24 cellular contexts compared by ENCODE assay signal in genomic region chr19:38512277-38512676, GRCh38.
"Had no signal": no experiment of that assay in that cellular context is flagged by ENCODE, and none has a peak within 500 bp of the region (broad histone marks: within the 10 kb centered on the region; RNA-seq: fewer than 3 reads in every experiment).

No MANE protein-coding gene starts in this region.

- H3K4me3 ChIP-seq: breast epithelium, colonic mucosa, SK-N-MC had no signal

- H3K9me3 ChIP-seq: breast epithelium, colonic mucosa had no signal

- ATAC-seq: activated CD4-positive, alpha-beta T cell treated with anti-CD3 and anti-CD28 coated beads for 36 hours; activated CD8-positive, alpha-beta T cell treated with anti-CD3 and anti-CD28 coated beads for 36 hours; activated T-cell treated with anti-CD3 and anti-CD28 coated beads, Interleukin-2, amount 50 U/mL, for 72 hours; Right ventricle myocardium inferior; T-cell had no signal

- H3K36me3 ChIP-seq: breast epithelium, colonic mucosa had no signal

- H3K27ac ChIP-seq: breast epithelium, colonic mucosa, KMS-11, SK-N-MC, VCaP had no signal

- H3K4me1 ChIP-seq: breast epithelium, colonic mucosa had no signal

- DNase-seq: activated CD4-positive, alpha-beta T cell treated with anti-CD3 and anti-CD28 coated beads for 36 hours; activated CD4-positive, CD25-positive, alpha-beta regulatory T cell; activated CD8-positive, alpha-beta memory T cell treated with anti-CD3 and anti-CD28 coated beads, Interleukin-2, amount 50 U/mL, for 4 hours; activated CD8-positive, alpha-beta T cell treated with anti-CD3 and anti-CD28 coated beads for 36 hours; activated gamma-delta T cell treated with Interleukin-2 at 50 U/mL for 16 hours; activated naive CD4-positive, alpha-beta T cell treated with anti-CD3 and anti-CD28 coated beads, Interleukin-2, amount 10 ng/mL, durations not matched to agents 7 days and 5 days; activated naive CD8-positive, alpha-beta T cell treated with anti-CD3 and anti-CD28 coated beads, Interleukin-2, amount 10 ng/mL, durations not matched to agents 7 days and 5 days; activated T-cell treated with anti-CD3 and anti-CD28 coated beads, Interleukin-2, amount 50 U/mL, for 72 hours; aorta; caudate nucleus; colonic mucosa; NCI-H1092; NCI-H1694 treated with DMSO at 0.1 percent for 48 hours; NCI-H2029 treated with DMSO at 0.1 percent for 48 hours; NCI-H510A; NCI-H526 treated with DMSO at 0.1 percent for 48 hours; RPMI8226; T-cell; T-helper 2 cell had no signal

- H3K9ac ChIP-seq: KMS-11 had no signal

- H3K4me2 ChIP-seq: KMS-11 had no signal

- H3K27me3 ChIP-seq: colonic mucosa had no signal
